11 cellular contexts compared by ENCODE assay signal in the genomic region with DNA sequence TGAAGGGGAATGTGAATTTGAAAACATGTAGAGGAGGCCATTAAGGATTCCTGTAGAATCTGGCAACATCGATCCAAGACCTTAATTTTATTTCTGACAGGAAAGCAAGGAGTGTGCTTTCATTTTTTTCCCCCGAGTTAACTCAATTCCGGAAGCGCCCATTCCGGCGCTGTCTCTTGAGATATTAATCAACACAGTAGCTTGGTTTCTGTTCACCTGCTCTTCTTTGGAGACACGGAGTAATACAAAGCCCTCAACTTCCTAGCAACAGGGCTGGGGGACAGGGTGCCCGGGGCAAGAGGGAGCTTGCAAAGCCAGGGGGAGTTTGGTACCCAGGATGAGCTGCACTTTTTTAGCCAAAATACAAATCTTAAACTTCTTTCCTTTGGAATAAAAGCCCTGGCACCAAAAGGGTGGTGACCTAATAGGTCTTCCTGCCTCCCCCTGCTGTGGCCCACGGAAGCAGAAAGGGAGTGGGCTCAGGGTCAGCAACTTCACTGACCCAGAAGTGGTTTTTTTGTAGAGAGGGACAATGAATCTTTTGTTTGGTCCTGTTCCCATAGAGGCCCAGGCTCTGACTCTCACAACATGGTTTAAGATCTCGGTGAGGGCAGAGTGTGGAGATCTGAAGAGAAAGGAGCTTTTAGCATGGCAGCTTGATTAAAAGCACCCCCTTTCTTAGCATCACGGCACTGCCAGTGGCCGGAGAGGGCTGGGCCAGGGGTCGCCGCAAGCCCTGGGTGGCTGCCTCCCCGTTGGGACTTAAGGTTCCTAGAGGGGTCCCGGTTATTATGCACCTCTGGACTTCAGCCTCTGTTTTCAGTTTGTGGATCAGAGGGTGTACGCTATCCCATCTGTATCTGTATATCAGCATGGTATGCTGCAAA.
A peak's percentile ranks its signal among the peaks of the same experiment; 100 is the strongest.
DNase-seq lines count a peak whose midpoint lies in the region; ATAC-seq and TF ChIP-seq lines count a peak whose summit lies in the region.
"Had no signal": no experiment of that assay in that cellular context is flagged by ENCODE, and none has a peak within 500 bp of the region (broad histone marks: within the 10 kb centered on the region; RNA-seq: fewer than 3 reads in every experiment).

No MANE protein-coding gene starts in this region.

- H3K4me1 ChIP-seq in right atrium auricular region, result peaks cover 0 to 78% of the 10 kb centered on the region in 2 donors
- no peaks in the 10 kb centered on the region for H3K4me1 ChIP-seq in aorta (ENCODE audit: control insufficient read depth in 1 of 2, insufficient read depth in 2 of 2, low read length in 2 of 2)

- peaks cover 19% of the 10 kb centered on the region for H3K4me1 Mint-ChIP-seq in activated naive CD4-positive, alpha-beta T cell treated with anti-CD3 and anti-CD28 coated beads, Interleukin-2, amount 10 ng/mL, durations not matched to agents 7 days and 5 days
- H3K4me1 Mint-ChIP-seq in T-helper 17 cell, result peaks cover 18% of the 10 kb centered on the region
- H3K4me1 Mint-ChIP-seq in stimulated activated naive CD8-positive, alpha-beta T cell treated with anti-CD3 and anti-CD28 coated beads, Interleukin-15, amount 100 ng/mL, for 72 hours, result peaks cover 54% of the 10 kb centered on the region

- H3K9me3 Mint-ChIP-seq in activated naive CD4-positive, alpha-beta T cell treated with anti-CD3 and anti-CD28 coated beads, Interleukin-2, amount 10 ng/mL, durations not matched to agents 7 days and 5 days, result no peaks in the 10 kb centered on the region
- no peaks in the 10 kb centered on the region for H3K9me3 Mint-ChIP-seq in stimulated activated naive CD8-positive, alpha-beta T cell treated with anti-CD3 and anti-CD28 coated beads, Interleukin-15, amount 100 ng/mL, for 72 hours

- CTCF ChIA-PET in activated naive CD4-positive, alpha-beta T cell treated with anti-CD3 and anti-CD28 coated beads, Interleukin-2, amount 10 ng/mL, durations not matched to agents 7 days and 5 days (lab: Charles Lee), result interaction anchor here (0.6 to 1.7 kb wide), 5 partner anchors 14 to 293 kb away, joined by 3 to 5 read pairs (median 3); no protein-coding TSS in a partner anchor

- no peaks in the 10 kb centered on the region for H3K36me3 Mint-ChIP-seq in activated naive CD4-positive, alpha-beta T cell treated with anti-CD3 and anti-CD28 coated beads, Interleukin-2, amount 10 ng/mL, durations not matched to agents 7 days and 5 days
- H3K36me3 Mint-ChIP-seq in T-helper 17 cell (ENCODE audit: low read depth), result peaks cover under 1% of the 10 kb centered on the region

- peak; percentile 34 for DNase-seq in activated naive CD4-positive, alpha-beta T cell treated with anti-CD3 and anti-CD28 coated beads, Interleukin-2, amount 10 ng/mL, durations not matched to agents 7 days and 5 days
- no peak for DNase-seq in activated naive CD4-positive, alpha-beta T cell treated with Interleukin-2 at 50 U/mL for 16 hours
- DNase-seq in T-helper 17 cell, result no peak
- no peak for DNase-seq in right atrium auricular region (ENCODE audit: low spot score)
- DNase-seq in stimulated activated naive CD8-positive, alpha-beta T cell treated with anti-CD3 and anti-CD28 coated beads, Interleukin-15, amount 100 ng/mL, for 72 hours, result no peak
- no peak for DNase-seq in activated gamma-delta T cell (lab: John Stamatoyannopoulos, UW)
- no peak for DNase-seq in aorta
- DNase-seq: C1 segment of cervical spinal cord, esophagus squamous epithelium, Peyer's patch had no signal

- no peaks in the 10 kb centered on the region for H3K27me3 Mint-ChIP-seq in activated naive CD4-positive, alpha-beta T cell treated with anti-CD3 and anti-CD28 coated beads, Interleukin-2, amount 10 ng/mL, durations not matched to agents 7 days and 5 days
- no peaks in the 10 kb centered on the region for H3K27me3 Mint-ChIP-seq in T-helper 17 cell
- no peaks in the 10 kb centered on the region for H3K27me3 Mint-ChIP-seq in stimulated activated naive CD8-positive, alpha-beta T cell treated with anti-CD3 and anti-CD28 coated beads, Interleukin-15, amount 100 ng/mL, for 72 hours

- ATAC-seq in T-helper 17 cell, result no peak
- peak; percentile 50 for ATAC-seq in stimulated activated naive CD8-positive, alpha-beta T cell treated with anti-CD3 and anti-CD28 coated beads, Interleukin-15, amount 100 ng/mL, for 72 hours
- ATAC-seq in aorta (ENCODE audit: low FRiP score), result no peak
- no peak for ATAC-seq in HG02840 (IDR thresholded peaks at IDR 0.05; ENCODE audit: low FRiP score, unreplicated experiment)

- TF ChIP-seq CTCF in right atrium auricular region (IDR thresholded peaks at IDR 0.05), result no peak

- H3K36me3 ChIP-seq in right atrium auricular region, result no peaks in the 10 kb centered on the region
- no peaks in the 10 kb centered on the region for H3K36me3 ChIP-seq in aorta (ENCODE audit: control insufficient read depth in 1 of 2, insufficient read depth in 2 of 2, low read length in 1 of 2)
- H3K36me3 ChIP-seq: Peyer's patch had no signal

- no peaks in the 10 kb centered on the region for H3K9me3 ChIP-seq in T-helper 17 cell (ENCODE audit: control insufficient read depth, low read length, poor library complexity, severe bottlenecking)
- no peaks in the 10 kb centered on the region for H3K9me3 ChIP-seq in right atrium auricular region
- H3K9me3 ChIP-seq in aorta (ENCODE audit: control insufficient read depth, low read length), result no peaks in the 10 kb centered on the region
- H3K9me3 ChIP-seq: esophagus squamous epithelium, Peyer's patch had no signal

- H3K4me3 ChIP-seq in right atrium auricular region (no peak overlapping the region), aorta (ENCODE audit: low read length in 2 of 2) (no peak overlapping the region)
- H3K4me3 ChIP-seq: esophagus squamous epithelium, Peyer's patch had no signal

- H3K27ac ChIP-seq in right atrium auricular region (peak overlapping the region; percentile 40 to 49), aorta (ENCODE audit: low read depth in 1 of 2, low read length in 2 of 2) (no peak overlapping the region)

- no peaks in the 10 kb centered on the region for H3K27me3 ChIP-seq in right atrium auricular region
- no peaks in the 10 kb centered on the region for H3K27me3 ChIP-seq in aorta (ENCODE audit: control insufficient read depth in 1 of 2, insufficient read depth in 2 of 2, low read length in 1 of 2)
- H3K27me3 ChIP-seq: esophagus squamous epithelium, Peyer's patch had no signal

- WGBS in aorta, 2 donors, result 77 to 78% methylated on average over 17 of the region's 17 CpGs

- intact Hi-C loops in aorta (cut with DNase I), result no loop called here

- H3K27ac Mint-ChIP-seq in activated naive CD4-positive, alpha-beta T cell treated with anti-CD3 and anti-CD28 coated beads, Interleukin-2, amount 10 ng/mL, durations not matched to agents 7 days and 5 days, result peak overlapping the region; percentile 53
- peak overlapping the region; percentile 19 for H3K27ac Mint-ChIP-seq in T-helper 17 cell
- H3K27ac Mint-ChIP-seq in stimulated activated naive CD8-positive, alpha-beta T cell treated with anti-CD3 and anti-CD28 coated beads, Interleukin-15, amount 100 ng/mL, for 72 hours, result peak overlapping the region in 1 of 2 donors; percentile 87

- H3K4me3 Mint-ChIP-seq in activated naive CD4-positive, alpha-beta T cell treated with anti-CD3 and anti-CD28 coated beads, Interleukin-2, amount 10 ng/mL, durations not matched to agents 7 days and 5 days, result peak overlapping the region; percentile 11
- H3K4me3 Mint-ChIP-seq in T-helper 17 cell, result peak overlapping the region; percentile 43
- H3K4me3 Mint-ChIP-seq in stimulated activated naive CD8-positive, alpha-beta T cell treated with anti-CD3 and anti-CD28 coated beads, Interleukin-15, amount 100 ng/mL, for 72 hours, result peak overlapping the region; percentile 62 to 67

Comparison
In these comparisons a context has a peak if more than half of its experiments do, and no peak if none do; other contexts are left out.
1. H3K4me3 Mint-ChIP-seq: peak in every context shown above with its lines; median percentile 64 in stimulated activated naive CD8-positive, alpha-beta T cell treated with anti-CD3 and anti-CD28 coated beads, Interleukin-15, amount 100 ng/mL, for 72 hours; 43 in T-helper 17 cell; 11 in activated naive CD4-positive, alpha-beta T cell treated with anti-CD3 and anti-CD28 coated beads, Interleukin-2, amount 10 ng/mL, durations not matched to agents 7 days and 5 days.
2. H3K27ac ChIP-seq: peak in right atrium auricular region (2 of 2); none in aorta (0 of 2).